In genomic region chr4:183905593-183906485, GRCh38 we compare ENCODE assay signal across 8 cellular contexts. TPM values are rescaled to one million over a fixed set of nuclear protein-coding genes. Genes with fewer than 3 reads are reported as not detected.
DNase-seq lines count a peak whose midpoint lies in the region; ATAC-seq and TF ChIP-seq lines count a peak whose summit lies in the region.

No MANE protein-coding gene starts in this region.

- no peaks in the 10 kb centered on the region for H3K36me3 ChIP-seq in cardiac muscle cell

- intact Hi-C loops in CD14-positive monocyte (cut with micrococcal nuclease), result no loop called here

- H3K4me3 ChIP-seq in Jurkat, Clone E6-1 (ENCODE audit: low read length), result peak overlapping the region; percentile 42
- peak overlapping the region; percentile 64 for H3K4me3 ChIP-seq in cardiac muscle cell

- H3K36me3 Mint-ChIP-seq in CD14-positive monocyte, result peaks cover 0 to 3% of the 10 kb centered on the region in 2 donors
- no peaks in the 10 kb centered on the region for H3K36me3 Mint-ChIP-seq in activated naive CD8-positive, alpha-beta T cell

- TF ChIP-seq CTCF in CD14-positive monocyte (IDR thresholded peaks at IDR 0.05), result no peak
- TF ChIP-seq CTCF in cardiac muscle cell (IDR thresholded peaks at IDR 0.05; ENCODE audit: low read depth, low read length), result no peak
- TF ChIP-seq CTCF in omental fat pad (IDR thresholded peaks at IDR 0.05), result no peak

- DNase-seq in CD14-positive monocyte (ENCODE audit: low spot score), result no peak
- no peak for DNase-seq in Jurkat, Clone E6-1 (ENCODE audit: low read depth, low spot score)
- DNase-seq in cardiac muscle cell (ENCODE audit: low read depth in 1 of 2, low spot score in 1 of 2), result peak; percentile 46 to 74
- DNase-seq in omental fat pad (ENCODE audit: low spot score), result no peak
- no peak for DNase-seq in cortex of kidney (lab: John Stamatoyannopoulos, UW)
- no peak for DNase-seq in NCI-H1436 (lab: John Stamatoyannopoulos, UW)

- H3K4me3 Mint-ChIP-seq in CD14-positive monocyte, result peak overlapping the region; percentile 78 to 87
- peak overlapping the region; percentile 51 for H3K4me3 Mint-ChIP-seq in activated naive CD8-positive, alpha-beta T cell

- peaks cover 7% of the 10 kb centered on the region for H3K4me1 ChIP-seq in cardiac muscle cell (ENCODE audit: low read depth)

- no peaks in the 10 kb centered on the region for H3K9me3 ChIP-seq in cardiac muscle cell (ENCODE audit: low read depth)

- H3K27ac Mint-ChIP-seq in CD14-positive monocyte, result no peak overlapping the region
- H3K27ac Mint-ChIP-seq in activated naive CD8-positive, alpha-beta T cell, result no peak overlapping the region

- H3K27me3 ChIP-seq in cardiac muscle cell, result no peaks in the 10 kb centered on the region

- peaks cover 17% of the 10 kb centered on the region for H3K4me1 Mint-ChIP-seq in CD14-positive monocyte
- H3K4me1 Mint-ChIP-seq in activated naive CD8-positive, alpha-beta T cell (ENCODE audit: low read depth), result peaks cover 7% of the 10 kb centered on the region

- H3K27me3 Mint-ChIP-seq in CD14-positive monocyte (ENCODE audit: low read depth in 3 of 3), result peaks cover 48 to 72% (median 54%) of the 10 kb centered on the region in 3 donors
- peaks cover 46% of the 10 kb centered on the region for H3K27me3 Mint-ChIP-seq in activated naive CD8-positive, alpha-beta T cell

- peak overlapping the region; percentile 78 for H3K27ac ChIP-seq in cardiac muscle cell

- H3K9me3 Mint-ChIP-seq in CD14-positive monocyte, result peaks cover 0 to 15% (median 5%) of the 10 kb centered on the region in 7 donors
- H3K9me3 Mint-ChIP-seq in activated naive CD8-positive, alpha-beta T cell (ENCODE audit: low read depth), result no peaks in the 10 kb centered on the region

- ATAC-seq in omental fat pad (ENCODE audit: low FRiP score) (peak; percentile 45), GM21529 (IDR thresholded peaks at IDR 0.05; ENCODE audit: unreplicated experiment) (no peak)

RNA-seq across cellular contexts. Expression of gene STOX2, which starts 0.7 kb away (rescaled TPM):
- not detected for polyA plus RNA-seq in CD14-positive monocyte
- 4.4 TPM for polyA plus RNA-seq in Jurkat, Clone E6-1 (2012; ENCODE audit: insufficient read depth, insufficient read length)
- total RNA-seq in cardiac muscle cell, result 11.5 and 20.1 TPM in 2 replicates
- 5.3 and 6.4 TPM in 2 replicates for polyA plus RNA-seq in cardiac muscle cell
- 10 to 100 TPM in 1 of 4 donors, 1 to 10 TPM in 3; 1.3 to 20.8 (median 4.7) TPM for total RNA-seq in omental fat pad

Comparison
In these comparisons a context has a peak if more than half of its experiments do, and no peak if none do; other contexts are left out.
1. DNase-seq: peak in cardiac muscle cell (2 of 2); none in CD14-positive monocyte (single experiment), Jurkat, Clone E6-1 (single experiment), omental fat pad (single experiment), cortex of kidney (single experiment) and NCI-H1436 (single experiment).